Comparison of ENCODE assay signal across 32 cellular contexts in the genomic region with DNA sequence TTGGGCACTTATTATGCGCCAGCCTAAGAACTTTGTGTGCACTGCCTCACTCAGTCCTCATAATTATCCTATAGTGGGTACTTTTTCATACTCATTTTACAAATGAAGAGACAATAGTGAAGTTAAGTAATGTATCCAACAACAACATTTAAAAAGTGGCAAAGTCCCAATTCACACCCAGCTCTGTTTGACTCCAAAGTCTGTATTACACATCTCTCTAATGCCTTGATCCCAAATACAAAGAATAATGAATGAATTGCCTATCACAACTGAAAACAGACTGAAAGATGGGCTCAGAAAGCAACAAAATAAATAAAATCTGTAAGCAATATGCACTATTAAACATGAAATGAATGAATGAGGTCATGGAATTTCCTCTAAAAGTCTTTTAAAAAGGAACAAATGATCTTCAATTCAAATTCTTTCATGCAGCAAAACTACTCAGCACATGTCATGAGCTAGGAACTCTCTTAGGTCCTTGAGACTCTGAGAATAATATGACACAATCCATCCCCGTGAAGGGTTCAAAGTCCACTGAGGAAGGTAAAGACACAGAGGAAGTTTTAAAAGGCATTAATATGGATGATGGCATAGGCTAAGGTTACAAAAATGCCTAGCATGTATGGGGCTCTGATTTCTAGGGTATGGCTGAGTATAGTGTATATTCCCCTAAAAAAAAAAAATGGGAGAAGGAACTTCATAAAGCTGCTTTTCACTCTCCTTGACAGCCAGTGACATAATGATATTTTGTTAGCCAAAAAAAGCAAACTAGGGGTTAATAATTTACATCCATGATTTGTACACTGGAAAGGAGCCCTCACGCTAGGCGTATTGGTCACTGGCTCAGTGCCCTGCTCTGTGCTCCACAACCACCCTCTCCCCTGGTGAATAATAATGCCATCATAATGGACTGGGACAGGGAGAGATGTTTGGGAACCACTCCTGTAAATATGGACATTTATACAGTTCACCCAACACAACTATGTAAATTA.
A peak's percentile ranks its signal among the peaks of the same experiment; 100 is the strongest.
DNase-seq lines count a peak whose midpoint lies in the region; ATAC-seq, FAIRE-seq and TF ChIP-seq lines count a peak whose summit lies in the region.
"Had no signal": no experiment of that assay in that cellular context is flagged by ENCODE, and none has a peak within 500 bp of the region (broad histone marks: within the 10 kb centered on the region; RNA-seq: fewer than 3 reads in every experiment).

No MANE protein-coding gene starts in this region.

- TF ChIP-seq CTCF in A549 (IDR thresholded peaks at IDR 0.05) (no peak), fibroblast of mammary gland (conservative IDR thresholded peaks at IDR 0.05; ENCODE audit: control insufficient read depth, insufficient read depth, low read depth, low read length) (no peak), mucosa of descending colon (IDR thresholded peaks at IDR 0.05) (no peak)

- POLR2A ChIA-PET in A549 (lab: Yijun Ruan, JAX), result no interaction called here

- DNase-seq in A549 (ENCODE audit: low read depth in 1 of 2, low spot score in 1 of 2) (peak; percentile 38 to 76), HuH-7 (ENCODE audit: low spot score) (peak; percentile 31), fibroblast of mammary gland (ENCODE audit: low read depth) (peak; percentile 43), mucosa of descending colon (peak in 1 of 3 donors; percentile 52), SHP77 treated with DMSO at 0.1 percent for 48 hours (lab: John Stamatoyannopoulos, UW) (no peak), RPMI8226 (no peak)
- DNase-seq in stimulated activated CD4-positive, alpha-beta T cell treated with anti-CD3 and anti-CD28 coated beads, Interleukin-12 subunit alpha, Interleukin-12 subunit beta, amount 100 ng/mL, for 4 hours, result no peak
- DNase-seq: activated CD4-positive, alpha-beta T cell treated with anti-CD3 and anti-CD28 coated beads, Interleukin-2, amount 10 ng/mL, durations not matched to agents 24 days and 14 days; activated naive CD4-positive, alpha-beta T cell treated with anti-CD3 and anti-CD28 coated beads for 36 hours; activated T-cell treated with anti-CD3 and anti-CD28 coated beads, Interleukin-2, amount 50 U/mL, for 48 hours; adrenal gland; BE2C; cerebellar nuclear complex; DMS79 treated with DMSO at 0.1 percent for 48 hours; GF-D8; H9; mammary epithelial cell; NCI-H1436; NCI-H2171; NCI-H510A; posterior cingulate gyrus; Right ventricle myocardium superior; stimulated activated CD4-positive, alpha-beta T cell treated with anti-CD3 and anti-CD28 coated beads, Interleukin-15, amount 100 ng/mL, for 24 hours; stimulated activated naive B cell treated with anti-CD40 and anti-IgM and Interleukin-4, amounts not matched to agents 10 μg/mL and 1 μg/mL and 100 μg/mL, for 72 hours; uterus; WERI-Rb-1 had no signal

- TF ChIP-seq POLR2A in A549 (IDR thresholded peaks at IDR 0.05; ENCODE audit: low read length), result no peak

- FAIRE-seq in A549 (lab: Jason Lieb, UNC), result peak; percentile 78
- FAIRE-seq: endometrium, keratinocyte had no signal

- H3K9me3 ChIP-seq in A549 (no peaks in the 10 kb centered on the region), mucosa of descending colon (peaks cover 22% of the 10 kb centered on the region)
- H3K9me3 ChIP-seq: adrenal gland, BE2C had no signal

- peak overlapping the region; percentile 28 to 53; a peak in 5 of 6 replicates for H3K27ac ChIP-seq in A549
- H3K27ac ChIP-seq: adrenal gland, neural progenitor cell, suprapubic skin, uterus, WERI-Rb-1 had no signal

- H3K4me3 ChIP-seq in A549 (no peak overlapping the region; the same call in 2 of the 3 replicates), fibroblast of mammary gland (ENCODE audit: control insufficient read depth, low read depth, low read length) (no peak overlapping the region), mucosa of descending colon (no peak overlapping the region)
- H3K4me3 ChIP-seq: adrenal gland, neural progenitor cell, suprapubic skin, uterus had no signal

- intact Hi-C loops in mucosa of descending colon (cut with DNase I, micrococcal nuclease), result no loop called here

- ATAC-seq in A549 (peak; percentile 96), mucosa of descending colon (peak; percentile 98), HG02571 (IDR thresholded peaks at IDR 0.05; ENCODE audit: unreplicated experiment) (no peak)
- ATAC-seq: sciatic nerve; stimulated activated naive B cell treated with anti-CD40 and anti-IgM and Interleukin-4, amounts not matched to agents 10 μg/mL and 1 μg/mL and 100 μg/mL, for 72 hours had no signal

- 23% methylated on average over 4 of the region's 4 CpGs for WGBS in A549 (ENCODE audit: missing lambda C conversion rate)

- peak overlapping the region; percentile 76 for H3K4me2 ChIP-seq in A549
- H3K4me2 ChIP-seq: neural progenitor cell had no signal

- H3K4me1 ChIP-seq in A549 (peaks cover 36% of the 10 kb centered on the region), mucosa of descending colon (ENCODE audit: low read depth) (no peaks in the 10 kb centered on the region)
- H3K4me1 ChIP-seq: adrenal gland, BE2C, neural progenitor cell, suprapubic skin, uterus had no signal

- peak in 1 of 2 experiments; percentile 22; a peak in 1 of 5 replicates for TF ChIP-seq RAD21 in A549 (conservative IDR thresholded peaks at IDR 0.05 in 1 of 2, IDR thresholded peaks at IDR 0.05 in 1 of 2)

- H3K36me3 ChIP-seq in mucosa of descending colon (ENCODE audit: low read depth), result no peaks in the 10 kb centered on the region
- H3K36me3 ChIP-seq: adrenal gland, BE2C, neural progenitor cell, suprapubic skin, uterus, WERI-Rb-1 had no signal

- no peak; a peak in 1 of 5 replicates for TF ChIP-seq EP300 in A549 (IDR thresholded peaks at IDR 0.05)

- CTCF ChIA-PET in A549 (lab: Yijun Ruan, JAX), result interaction anchor here (0.6 to 1.7 kb wide), 5 partner anchors 9 to 379 kb away, joined by 3 to 13 read pairs (median 4); no protein-coding TSS in a partner anchor

TF ChIP-seq in A549, 52 proteins besides CTCF, POLR2A, EP300 and RAD21:
- no peak for TF ChIP-seq ZSCAN20 (CRISPR knock-in tag; IDR thresholded peaks at IDR 0.05)
- TF ChIP-seq JUNB (IDR thresholded peaks at IDR 0.05), result peak; percentile 40
- no peak for TF ChIP-seq HES2 (IDR thresholded peaks at IDR 0.05)
- peak in 1 of 2 experiments; percentile 65; a peak in 3 of 4 replicates for TF ChIP-seq CEBPB (IDR thresholded peaks at IDR 0.05)
- 0 out of 2 replicates have a peak, but pooled peaks have one; percentile 45 for TF ChIP-seq MAX (IDR thresholded peaks at IDR 0.05)

Comparison
In these comparisons a context has a peak if more than half of its experiments do, and no peak if none do; other contexts are left out.
1. DNase-seq: peak in A549 (2 of 2), HuH-7 (single experiment) and fibroblast of mammary gland (single experiment); none in stimulated activated CD4-positive, alpha-beta T cell treated with anti-CD3 and anti-CD28 coated beads, Interleukin-12 subunit alpha, Interleukin-12 subunit beta, amount 100 ng/mL, for 4 hours (single experiment), SHP77 treated with DMSO at 0.1 percent for 48 hours (single experiment) and RPMI8226 (single experiment).